ENCODE assay signal across 18 cellular contexts in genomic region chr22:42651134-42651533, GRCh38. TPM values are rescaled to one million over a fixed set of nuclear protein-coding genes. Genes with fewer than 3 reads are reported as not detected.
A peak's percentile ranks its signal among the peaks of the same experiment; 100 is the strongest.
DNase-seq lines count a peak whose midpoint lies in the region; ATAC-seq and TF ChIP-seq lines count a peak whose summit lies in the region.
"Had no signal": no experiment of that assay in that cellular context is flagged by ENCODE, and none has a peak within 500 bp of the region (broad histone marks: within the 10 kb centered on the region; RNA-seq: fewer than 3 reads in every experiment).

No MANE protein-coding gene starts in this region.

- H3K4me3 ChIP-seq in RWPE2 (ENCODE audit: severe bottlenecking) = no peak overlapping the region
- H3K4me3 ChIP-seq: BLaER1 had no signal

- no peaks in the 10 kb centered on the region for H3K9me3 ChIP-seq in RWPE2 (ENCODE audit: severe bottlenecking)
- H3K9me3 ChIP-seq: BLaER1 had no signal

- TF ChIP-seq CTCF in RWPE2 (IDR thresholded peaks at IDR 0.05; ENCODE audit: poor library complexity, severe bottlenecking) = no peak

- DNase-seq in ACHN = peak; percentile 69
- peak; percentile 59 for DNase-seq in Daoy (ENCODE audit: low read depth)
- DNase-seq in RWPE2 (ENCODE audit: low spot score) = no peak
- DNase-seq in hepatic stellate cell (ENCODE audit: low spot score) = peak; percentile 71
- no peak for DNase-seq in putamen (ENCODE audit: low spot score)
- DNase-seq in NK-92 (lab: John Stamatoyannopoulos, UW; ENCODE audit: unreplicated experiment) = no peak
- DNase-seq in activated gamma-delta T cell treated with Interleukin-2 at 50 U/mL for 16 hours = no peak
- DNase-seq: activated T-cell treated with anti-CD3 and anti-CD28 coated beads, Interleukin-2, amount 50 U/mL, for 24 hours; caudate nucleus; hypothalamus; NCI-H1092; NCI-H526; SIG-M5; stimulated activated CD4-positive, alpha-beta T cell treated with anti-CD3 and anti-CD28 coated beads, Interleukin-4, amount 100 ng/mL, for 1 hour; stimulated activated naive B cell treated with anti-CD40 and anti-IgM and Interleukin-4, amounts not matched to agents 10 μg/mL and 1 μg/mL and 100 μg/mL, for 72 hours; WERI-Rb-1 had no signal

- ATAC-seq in RWPE2 (ENCODE audit: low read depth) (0 out of 3 replicates have a peak, but pooled peaks have one; percentile 13), GM21423 (IDR thresholded peaks at IDR 0.05; ENCODE audit: unreplicated experiment) (no peak)
- ATAC-seq: stimulated activated naive B cell treated with anti-CD40 and anti-IgM and Interleukin-4, amounts not matched to agents 10 μg/mL and 1 μg/mL and 100 μg/mL, for 72 hours had no signal

- H3K27ac ChIP-seq in RWPE2 (ENCODE audit: poor library complexity, severe bottlenecking) = no peak overlapping the region
- H3K27ac ChIP-seq: BLaER1, WERI-Rb-1 had no signal

- H3K4me1 ChIP-seq in RWPE2 (ENCODE audit: insufficient read depth, poor library complexity, severe bottlenecking) = peaks cover 7% of the 10 kb centered on the region

- in situ Hi-C loops in ACHN (cut with HindIII; ENCODE audit: low pct_ligation_motif_present, low pct_unique_long_range_greater_than_20kb, low sequenced_read_pairs) = no loop called here

- H3K36me3 ChIP-seq in RWPE2 (ENCODE audit: low read depth) = no peaks in the 10 kb centered on the region
- H3K36me3 ChIP-seq: BLaER1, WERI-Rb-1 had no signal

- no peaks in the 10 kb centered on the region for H3K27me3 ChIP-seq in RWPE2 (ENCODE audit: insufficient read depth, poor library complexity, severe bottlenecking)
- H3K27me3 ChIP-seq: BLaER1 had no signal

RNA-seq across cellular contexts. Expression of gene CYB5R3, which starts 1.9 kb away (rescaled TPM):
- 34.8 and 41.4 TPM in 2 replicates for total RNA-seq in Daoy (2014; rRNA removed; shearing (Covaris generic))

RNA-seq across cellular contexts. Expression of gene ATP5MGL, which starts 10.7 kb away (rescaled TPM):
- not detected in 2 replicates for total RNA-seq in Daoy (2014; rRNA removed; shearing (Covaris generic))

RNA-seq across cellular contexts. Expression of gene POLDIP3, which starts 36.5 kb away (rescaled TPM):
- 29.3 and 39.9 TPM in 2 replicates for total RNA-seq in Daoy (2014; rRNA removed; shearing (Covaris generic))

Comparison
In these comparisons a context has a peak if more than half of its experiments do, and no peak if none do; other contexts are left out.
1. DNase-seq: peak in ACHN (single experiment), Daoy (single experiment) and hepatic stellate cell (single experiment); none in RWPE2 (single experiment), putamen (single experiment), NK-92 (single experiment) and activated gamma-delta T cell treated with Interleukin-2 at 50 U/mL for 16 hours (single experiment).